8 cellular contexts compared by ENCODE assay signal in genomic region chr11:10351768-10352641, GRCh38. TPM values are rescaled to one million over a fixed set of nuclear protein-coding genes. Genes with fewer than 3 reads are reported as not detected.
A peak's percentile ranks its signal among the peaks of the same experiment; 100 is the strongest.
DNase-seq lines count a peak whose midpoint lies in the region; ATAC-seq and TF ChIP-seq lines count a peak whose summit lies in the region.

No MANE protein-coding gene starts in this region.

- H3K27ac ChIP-seq in neural progenitor cell, result peak overlapping the region; percentile 91

- H2AFZ ChIP-seq in neural progenitor cell (replicated peaks), result no peak overlapping the region

- H3K9ac ChIP-seq in neural progenitor cell, result no peak overlapping the region

- no peaks in the 10 kb centered on the region for H3K36me3 Mint-ChIP-seq in neural progenitor cell
- no peaks in the 10 kb centered on the region for H3K36me3 Mint-ChIP-seq in effector memory CD8-positive, alpha-beta T cell (ENCODE audit: insufficient read depth)

- peaks cover 45% of the 10 kb centered on the region for H3K4me1 ChIP-seq in neural progenitor cell

- H3K4me3 Mint-ChIP-seq in neural progenitor cell, result peak overlapping the region; percentile 70
- no peak overlapping the region for H3K4me3 Mint-ChIP-seq in effector memory CD8-positive, alpha-beta T cell

- peaks cover 37% of the 10 kb centered on the region for H3F3A ChIP-seq in neural progenitor cell (ENCODE audit: low read depth)

- no peaks in the 10 kb centered on the region for H3K9me3 ChIP-seq in neural progenitor cell (ENCODE audit: low read depth)

- peaks cover 5% of the 10 kb centered on the region for H4K20me1 ChIP-seq in neural progenitor cell (ENCODE audit: low read depth)

- H3K36me3 ChIP-seq in neural progenitor cell, result no peaks in the 10 kb centered on the region

- no peak for ATAC-seq in effector memory CD8-positive, alpha-beta T cell (replicated peaks)
- ATAC-seq in HG03039 (IDR thresholded peaks at IDR 0.05; ENCODE audit: unreplicated experiment) (no peak), HG03280 (IDR thresholded peaks at IDR 0.05; ENCODE audit: unreplicated experiment) (no peak)

- H3K27ac Mint-ChIP-seq in neural progenitor cell, result peak overlapping the region; percentile 95
- H3K27ac Mint-ChIP-seq in effector memory CD8-positive, alpha-beta T cell, result no peak overlapping the region

- no peak for TF ChIP-seq CTCF in neural progenitor cell (IDR thresholded peaks at IDR 0.05)

- no peaks in the 10 kb centered on the region for H3K79me2 ChIP-seq in neural progenitor cell (ENCODE audit: low read depth)

- peaks cover 81% of the 10 kb centered on the region for H3K27me3 ChIP-seq in neural progenitor cell

- peak overlapping the region; percentile 70 for H3K4me2 ChIP-seq in neural progenitor cell

- H3K9me3 Mint-ChIP-seq in neural progenitor cell, result peaks cover 10% of the 10 kb centered on the region
- H3K9me3 Mint-ChIP-seq in effector memory CD8-positive, alpha-beta T cell, result no peaks in the 10 kb centered on the region

- H3K4me3 ChIP-seq in neural progenitor cell, result peak overlapping the region; percentile 21

- H3K4me1 Mint-ChIP-seq in neural progenitor cell, result peaks cover 34% of the 10 kb centered on the region
- H3K4me1 Mint-ChIP-seq in effector memory CD8-positive, alpha-beta T cell (ENCODE audit: low read depth in 2 of 2), result no peaks in the 10 kb centered on the region

- peak; percentile 95 for DNase-seq in DMS153 (lab: John Stamatoyannopoulos, UW)
- DNase-seq in NCI-H82 treated with DMSO at 0.1 percent for 48 hours (lab: John Stamatoyannopoulos, UW; ENCODE audit: unreplicated experiment), result peak; percentile 36
- DNase-seq in fibroblast of gingiva (ENCODE audit: low read depth), result peak; percentile 76
- DNase-seq in neural progenitor cell (ENCODE audit: low spot score), result peak; percentile 94
- DNase-seq in effector memory CD8-positive, alpha-beta T cell, result no peak
- no peak for DNase-seq in stimulated activated naive CD4-positive, alpha-beta T cell treated with Interleukin-2 at 50 U/mL for 16 hours (lab: John Stamatoyannopoulos, UW)

- peaks cover 2% of the 10 kb centered on the region for H3K27me3 Mint-ChIP-seq in neural progenitor cell (ENCODE audit: insufficient read depth, low read depth)
- peaks cover 33 to 48% of the 10 kb centered on the region in 2 donors for H3K27me3 Mint-ChIP-seq in effector memory CD8-positive, alpha-beta T cell

RNA-seq across cellular contexts. Expression of gene ADM, which starts 47.1 kb away (rescaled TPM):
- 3.8 and 8.5 TPM in 2 replicates for total RNA-seq in neural progenitor cell (ENCODE audit: low replicate concordance)

RNA-seq across cellular contexts. Expression of gene SBF2, which starts 58.0 kb away (rescaled TPM):
- 48.2 and 51.1 TPM in 2 replicates for total RNA-seq in neural progenitor cell (ENCODE audit: low replicate concordance)

Comparison
In these comparisons a context has a peak if more than half of its experiments do, and no peak if none do; other contexts are left out.
1. DNase-seq: peak in DMS153 (single experiment), NCI-H82 treated with DMSO at 0.1 percent for 48 hours (single experiment), fibroblast of gingiva (single experiment) and neural progenitor cell (single experiment); none in effector memory CD8-positive, alpha-beta T cell (0 of 3) and stimulated activated naive CD4-positive, alpha-beta T cell treated with Interleukin-2 at 50 U/mL for 16 hours (single experiment).